ENCODE assay signal across 8 cellular contexts in the genomic region with DNA sequence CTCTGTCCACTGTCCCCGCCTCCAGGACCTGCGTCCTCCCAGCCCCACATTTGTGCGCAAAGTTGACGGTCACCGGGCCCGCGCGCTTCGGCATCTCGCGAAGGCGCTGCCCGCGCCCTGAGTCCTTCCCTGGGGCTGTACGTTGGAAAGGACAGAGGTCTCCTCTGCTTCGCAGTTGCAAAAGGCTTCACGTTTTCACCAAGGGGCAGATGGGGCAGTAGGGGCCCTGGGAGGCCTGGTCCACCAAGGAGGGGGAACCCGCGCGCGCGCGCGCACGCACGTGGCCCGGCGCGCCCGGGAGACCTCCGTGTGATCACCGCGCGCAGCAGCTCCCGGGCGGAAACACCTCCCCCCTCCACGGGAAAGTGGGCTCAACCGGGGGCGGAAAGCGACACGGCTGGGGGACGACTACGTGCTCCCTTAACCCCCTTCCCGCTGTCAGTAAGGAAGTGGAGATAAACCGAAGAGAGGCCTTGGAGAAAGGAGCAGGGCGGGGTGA. TPM values are rescaled to one million over a fixed set of nuclear protein-coding genes. Genes with fewer than 3 reads are reported as not detected.
DNase-seq lines count a peak whose midpoint lies in the region; ATAC-seq and TF ChIP-seq lines count a peak whose summit lies in the region.

No MANE protein-coding gene starts in this region.

- H3K4me1 ChIP-seq in KMS-11 (ENCODE audit: low read depth, poor library complexity, severe bottlenecking) = peaks cover 24% of the 10 kb centered on the region

- H3K9ac ChIP-seq in KMS-11 = peak overlapping the region; percentile 84

- DNase-seq in activated effector memory CD4-positive, alpha-beta T cell treated with anti-CD3 and anti-CD28 coated beads, Interleukin-2, amount 50 U/mL, for 16 hours = peak; percentile 77
- peak; percentile 74 for DNase-seq in left cardiac atrium
- no peak for DNase-seq in retinal pigment epithelial cell (ENCODE audit: low read depth)
- DNase-seq in SW 1271 (lab: John Stamatoyannopoulos, UW) = no peak
- no peak for DNase-seq in superior temporal gyrus (ENCODE audit: extremely low spot score)
- no peak for DNase-seq in DMS79 treated with DMSO at 0.1 percent for 48 hours (lab: John Stamatoyannopoulos, UW)

- H4K20me1 ChIP-seq in KMS-11 (ENCODE audit: insufficient read depth) = no peaks in the 10 kb centered on the region

- ATAC-seq in GM19328 (IDR thresholded peaks at IDR 0.05; ENCODE audit: unreplicated experiment) (peak; percentile 5), left cardiac atrium (peak; percentile 16 to 28)

- intact Hi-C loops in left cardiac atrium (cut with DNase I) = loop anchor here in 1 of 2 donors (5.0 kb wide), 1 partner anchor 98 kb away; no protein-coding TSS in a partner anchor

- H3K4me3 ChIP-seq in KMS-11 (IDR thresholded peaks at IDR 0.05; ENCODE audit: insufficient read depth, low read depth, low read length) = no peak overlapping the region
- H3K4me3 ChIP-seq in retinal pigment epithelial cell (ENCODE audit: low read length) = peak overlapping the region; percentile 41

- no peaks in the 10 kb centered on the region for H3K27me3 ChIP-seq in KMS-11 (ENCODE audit: insufficient read depth, low read depth)

- H2AFZ ChIP-seq in KMS-11 (ENCODE audit: low read depth) = peak overlapping the region; percentile 77

- H3K36me3 ChIP-seq in KMS-11 (ENCODE audit: insufficient read depth) = no peaks in the 10 kb centered on the region

- H3K4me2 ChIP-seq in KMS-11 = peak overlapping the region; percentile 99

- H3K27ac ChIP-seq in KMS-11 = peak overlapping the region; percentile 99

- TF ChIP-seq CTCF in KMS-11 (conservative IDR thresholded peaks at IDR 0.05; ENCODE audit: low read depth, low read length) (no peak), retinal pigment epithelial cell (conservative IDR thresholded peaks at IDR 0.05; ENCODE audit: low read depth, low read length) (no peak)

- no peaks in the 10 kb centered on the region for H3K79me2 ChIP-seq in KMS-11 (ENCODE audit: insufficient read depth, low read depth)

RNA-seq across cellular contexts. Expression of gene TEX44, which starts 21.9 kb away (rescaled TPM):
- total RNA-seq in left cardiac atrium = not detected

Comparison
In these comparisons a context has a peak if more than half of its experiments do, and no peak if none do; other contexts are left out.
1. DNase-seq: peak in activated effector memory CD4-positive, alpha-beta T cell treated with anti-CD3 and anti-CD28 coated beads, Interleukin-2, amount 50 U/mL, for 16 hours (single experiment) and left cardiac atrium (single experiment); none in retinal pigment epithelial cell (single experiment), SW 1271 (0 of 2), superior temporal gyrus (single experiment) and DMS79 treated with DMSO at 0.1 percent for 48 hours (single experiment).